ENCODE assay signal across 16 cellular contexts in genomic region chr2:166485558-166486193, GRCh38. TPM values are rescaled to one million over a fixed set of nuclear protein-coding genes. Genes with fewer than 3 reads are reported as not detected.
"Had no signal": no experiment of that assay in that cellular context is flagged by ENCODE, and none has a peak within 500 bp of the region (broad histone marks: within the 10 kb centered on the region; RNA-seq: fewer than 3 reads in every experiment).

No MANE protein-coding gene starts in this region.

- DNase-seq: activated B cell treated with CpG ODN at 0.5 μM for 24 hours; activated CD4-positive, alpha-beta T cell treated with anti-CD3 and anti-CD28 coated beads, Interleukin-2, amount 10 ng/mL, durations not matched to agents 24 days and 14 days; activated CD8-positive, alpha-beta memory T cell treated with anti-CD3 and anti-CD28 coated beads, Interleukin-2, amount 50 U/mL, for 48 hours; activated CD8-positive, alpha-beta T cell treated with anti-CD3 and anti-CD28 coated beads, Interleukin-2, amount 10 ng/mL, durations not matched to agents 7 days and 5 days; activated gamma-delta T cell treated with Interleukin-2 at 50 U/mL for 16 hours; amniotic stem cell; foreskin keratinocyte; islet precursor cell; small intestine; stimulated activated CD4-positive, alpha-beta T cell treated with anti-CD3 and anti-CD28 coated beads, Interleukin-4, amount 100 ng/mL, for 24 hours; stimulated activated naive CD4-positive, alpha-beta T cell treated with Interleukin-2 at 50 U/mL for 16 hours; substantia nigra had no signal

- H3K27me3 ChIP-seq: foreskin keratinocyte had no signal

- H3K27ac ChIP-seq: foreskin keratinocyte had no signal

- ATAC-seq: activated CD8-positive, alpha-beta T cell treated with anti-CD3 and anti-CD28 coated beads, Interleukin-2, amount 10 ng/mL, durations not matched to agents 7 days and 5 days; esophagus mucosa; foreskin keratinocyte had no signal

- H3K4me3 ChIP-seq: coronary artery had no signal

- H3K4me1 ChIP-seq: foreskin keratinocyte had no signal

- FAIRE-seq: small intestine had no signal

RNA-seq across cellular contexts. Expression of gene SCN7A, which starts 8.4 kb away (rescaled TPM):
- total RNA-seq: activated B cell treated with CpG ODN at 0.5 μM for 24 hours; activated CD4-positive, alpha-beta T cell treated with anti-CD3 and anti-CD28 coated beads, Interleukin-2, amount 10 ng/mL, durations not matched to agents 24 days and 14 days; activated CD8-positive, alpha-beta T cell treated with anti-CD3 and anti-CD28 coated beads, Interleukin-2, amount 10 ng/mL, durations not matched to agents 7 days and 5 days; foreskin keratinocyte; osteoblast; SK-MEL-5 had no signal
